33 cellular contexts compared by ENCODE assay signal in the genomic region with DNA sequence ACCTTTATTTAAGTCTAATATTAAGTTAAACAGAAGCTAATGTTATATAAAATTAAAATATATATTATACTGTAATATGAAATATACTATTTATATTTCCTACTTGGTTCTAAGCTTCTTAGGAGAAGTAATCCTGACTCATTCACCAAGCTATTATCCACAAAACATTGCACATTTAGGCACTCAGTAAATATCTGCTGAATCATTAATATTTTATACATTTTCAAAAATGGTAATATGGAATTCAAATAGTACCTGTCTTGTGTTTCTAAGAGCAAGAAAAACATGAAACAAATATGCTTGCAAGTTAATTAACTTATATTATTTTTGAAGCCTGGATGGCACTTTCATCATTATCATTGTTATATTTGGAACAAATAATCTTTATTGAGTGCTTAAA.
"Had no signal": no experiment of that assay in that cellular context is flagged by ENCODE, and none has a peak within 500 bp of the region (broad histone marks: within the 10 kb centered on the region; RNA-seq: fewer than 3 reads in every experiment).

No MANE protein-coding gene starts in this region.

- H3K4me3 ChIP-seq: adrenal gland, ascending aorta, body of pancreas, breast epithelium, cardiac muscle cell had no signal

- H3K4me1 ChIP-seq: adrenal gland, ascending aorta, body of pancreas, breast epithelium had no signal

- FAIRE-seq: astrocyte, bronchial epithelial cell had no signal

- H3K27me3 ChIP-seq: adrenal gland, ascending aorta, body of pancreas, brain microvascular endothelial cell, breast epithelium, cardiac muscle cell had no signal

- DNase-seq: activated effector memory CD4-positive, alpha-beta T cell treated with anti-CD3 and anti-CD28 coated beads, Interleukin-2, amount 50 U/mL, for 16 hours; activated effector memory CD4-positive, alpha-beta T cell treated with Interleukin-2 at 50 U/mL for 16 hours; activated gamma-delta T cell; activated gamma-delta T cell treated with Interleukin-2 at 50 U/mL for 16 hours; activated naive CD4-positive, alpha-beta T cell; activated naive CD4-positive, alpha-beta T cell treated with anti-CD3 and anti-CD28 coated beads for 36 hours; activated naive CD4-positive, alpha-beta T cell treated with anti-CD3 and anti-CD28 coated beads, Interleukin-2, amount 10 ng/mL, durations not matched to agents 7 days and 5 days; activated naive CD4-positive, alpha-beta T cell treated with anti-CD3 and anti-CD28 coated beads, Interleukin-2, amount 50 U/mL, for 16 hours; activated naive CD4-positive, alpha-beta T cell treated with Interleukin-2 at 50 U/mL for 16 hours; activated naive CD8-positive, alpha-beta T cell treated with anti-CD3 and anti-CD28 coated beads for 36 hours; activated naive CD8-positive, alpha-beta T cell treated with anti-CD3 and anti-CD28 coated beads, Interleukin-2, amount 10 ng/mL, durations not matched to agents 7 days and 5 days; activated naive CD8-positive, alpha-beta T cell treated with anti-CD3 and anti-CD28 coated beads, Interleukin-2, amount 50 U/mL, for 24 hours; activated T-cell treated with anti-CD3 and anti-CD28 coated beads, Interleukin-2, amount 50 U/mL, for 1 hour; activated T-cell treated with anti-CD3 and anti-CD28 coated beads, Interleukin-2, amount 50 U/mL, for 24 hours; activated T-cell treated with anti-CD3 and anti-CD28 coated beads, Interleukin-2, amount 50 U/mL, for 4 hours; activated T-cell treated with anti-CD3 and anti-CD28 coated beads, Interleukin-2, amount 50 U/mL, for 48 hours; activated T-cell treated with anti-CD3 and anti-CD28 coated beads, Interleukin-2, amount 50 U/mL, for 72 hours; adrenal gland; amniotic stem cell; amygdala; anterior cingulate cortex; body of pancreas; brain microvascular endothelial cell; caudate nucleus; central memory CD4-positive, alpha-beta T cell; cerebellar nuclear complex had no signal

- H3K36me3 ChIP-seq: adrenal gland, ascending aorta, brain microvascular endothelial cell, breast epithelium, cardiac muscle cell had no signal

- H3K9me3 ChIP-seq: adrenal gland, ascending aorta, body of pancreas, breast epithelium had no signal

- ATAC-seq: activated naive CD4-positive, alpha-beta T cell treated with anti-CD3 and anti-CD28 coated beads, Interleukin-2, amount 50 U/mL, for 72 hours; activated naive CD8-positive, alpha-beta T cell treated with anti-CD3 and anti-CD28 coated beads, Interleukin-2, amount 50 U/mL, for 24 hours; activated T-cell treated with anti-CD3 and anti-CD28 coated beads, Interleukin-2, amount 50 U/mL, for 4 hours; activated T-cell treated with anti-CD3 and anti-CD28 coated beads, Interleukin-2, amount 50 U/mL, for 72 hours; activated T-helper 17 cell treated with anti-CD3 and anti-CD28 coated beads, Interleukin-2, amount 50 U/mL, for 72 hours; body of pancreas had no signal

- H3K27ac ChIP-seq: adrenal gland, ascending aorta, body of pancreas, brain microvascular endothelial cell, breast epithelium, cardiac muscle cell had no signal
